Comparison of ENCODE assay signal across 8 cellular contexts in genomic region chr21:33641339-33642026, GRCh38. TPM values are rescaled to one million over a fixed set of nuclear protein-coding genes. Genes with fewer than 3 reads are reported as not detected.
DNase-seq lines count a peak whose midpoint lies in the region; ATAC-seq, FAIRE-seq and TF ChIP-seq lines count a peak whose summit lies in the region.

CRYZL1 (minus strand) TSS chr21:33641741; CDS start chr21:33631551, 10,190 bp downstream.

- intact Hi-C loops in CD14-positive monocyte (cut with micrococcal nuclease), result loop anchor here (2.0 to 10.0 kb wide), 7 partner anchors 54 to 1367 kb away; partner anchors contain the start of genes GART (in 2 of the 2), SON (in 2 of the 2), DONSON (in 1 of the 2) and MIS18A (in 1 of the 2)
- intact Hi-C loops in HepG2 (cut with micrococcal nuclease; ENCODE audit: unreplicated experiment), result loop anchor here (2.0 to 10.0 kb wide), 3 partner anchors 43 to 253 kb away; no protein-coding TSS in a partner anchor

- BruUV-seq in HepG2 (replicated peaks; lab: Mats Ljungman, UMichigan), result no TSS peak

- FAIRE-seq in HepG2 (lab: Jason Lieb, UNC), result peak; percentile 97

- peaks cover 37% of the 10 kb centered on the region for H3K4me1 ChIP-seq in HepG2 (ENCODE audit: insufficient read depth, low read length)

- peak within 1 kb of the TSS; percentile 91 for H3K9ac ChIP-seq in HepG2 (ENCODE audit: insufficient read depth, low read depth, low read length)

- H3K36me3 ChIP-seq in HepG2 (replicated peaks in 1 of 2; ENCODE audit: control insufficient read depth in 1 of 2, insufficient read depth in 2 of 2, low read length in 2 of 2), result no peaks in the 10 kb centered on the region

- TF ChIP-seq EP300 in HepG2 (IDR thresholded peaks at IDR 0.05; ENCODE audit: low read depth in 2 of 2, low read length in 2 of 2), result no peak
- TF ChIP-seq EP300 in HepG2 (CRISPR knock-in tag; IDR thresholded peaks at IDR 0.05; ENCODE audit: borderline replicate concordance), result no peak

- peak within 1 kb of the TSS; percentile 94 to 100 for H3K4me3 Mint-ChIP-seq in CD14-positive monocyte

- peak within 1 kb of the TSS; percentile 91 to 99 (median 98) for H3K27ac Mint-ChIP-seq in CD14-positive monocyte

- H3K36me3 Mint-ChIP-seq in CD14-positive monocyte, result peaks cover 6 to 9% of the 10 kb centered on the region in 2 donors

- TF ChIP-seq POLR2A in HepG2 (IDR thresholded peaks at IDR 0.05; ENCODE audit: insufficient read depth in 1 of 2, low read depth in 2 of 2, low read length in 2 of 2), result peak; percentile 83 to 87

- POLR2A ChIA-PET in HepG2 (lab: Yijun Ruan, JAX), result interaction anchor here (1.1 kb wide), 1 partner anchor 53 kb away, joined by 5 read pairs; the partner anchor contains the start of gene DONSON

- DNase-seq in CD14-positive monocyte (ENCODE audit: low spot score) (peak; percentile 100), NCI-H82 (lab: John Stamatoyannopoulos, UW) (peak; percentile 100), dermis microvascular lymphatic vessel endothelial cell (ENCODE audit: low read depth in 2 of 2) (peak; percentile 99 to 100), HepG2 (ENCODE audit: low spot score) (peak; percentile 99)
- peak; percentile 100 for DNase-seq in activated CD4-positive, alpha-beta T cell treated with anti-CD3 and anti-CD28 coated beads, Interleukin-2, amount 50 U/mL, for 48 hours
- DNase-seq in stimulated activated CD4-positive, alpha-beta T cell treated with anti-CD3 and anti-CD28 coated beads, Interleukin-4, amount 100 ng/mL, for 1 hour, result peak; percentile 100

- H3K9me3 ChIP-seq in HepG2 (ENCODE audit: low read length), result no peaks in the 10 kb centered on the region

- peaks cover 0 to 6% (median 0%) of the 10 kb centered on the region in 7 donors for H3K9me3 Mint-ChIP-seq in CD14-positive monocyte

- peaks cover 48% of the 10 kb centered on the region for H3K79me2 ChIP-seq in HepG2 (ENCODE audit: insufficient read depth, low read length)

- 0 out of 2 replicates have a peak, but pooled peaks have one; percentile 10 for TF ChIP-seq RAD21 in HepG2 (CRISPR knock-in tag; IDR thresholded peaks at IDR 0.05)

- ATAC-seq in GM19397 (IDR thresholded peaks at IDR 0.05; ENCODE audit: unreplicated experiment) (peak; percentile 83), HG03571 (IDR thresholded peaks at IDR 0.05; ENCODE audit: unreplicated experiment) (peak; percentile 82), HepG2 (peak; percentile 88)

- peak within 1 kb of the TSS; percentile 71 for H3K4me2 ChIP-seq in HepG2 (ENCODE audit: low read depth, low read length)

- H3K27me3 ChIP-seq in HepG2 (ENCODE audit: control insufficient read depth in 1 of 2, insufficient read depth in 2 of 2, low read length in 2 of 2), result no peaks in the 10 kb centered on the region; a peak in 1 of 5 replicates

- H3K27me3 Mint-ChIP-seq in CD14-positive monocyte (ENCODE audit: low read depth in 3 of 3), result peaks cover 0 to 10% (median 0%) of the 10 kb centered on the region in 3 donors

- peak within 1 kb of the TSS; percentile 81 to 95 (median 85) for H3K4me3 ChIP-seq in HepG2 (replicated peaks in 1 of 3; ENCODE audit: insufficient read depth in 1 of 3, low read depth in 2 of 3, low read length in 3 of 3)

- in situ Hi-C loops in HepG2 (cut with HindIII; ENCODE audit: extremely low pct_ligation_motif_present, low pct_unique_long_range_greater_than_20kb), result no loop called here

- peak within 1 kb of the TSS; percentile 89 for H3K27ac ChIP-seq in HepG2 (ENCODE audit: extremely low read length, insufficient read depth, low read length)

- H2AFZ ChIP-seq in HepG2 (ENCODE audit: low read length), result peak within 1 kb of the TSS; percentile 88

- peaks cover 40% of the 10 kb centered on the region for H3K4me1 Mint-ChIP-seq in CD14-positive monocyte

- no peaks in the 10 kb centered on the region for H4K20me1 ChIP-seq in HepG2 (ENCODE audit: insufficient read depth, low read length)

- 1% methylated on average over 19 of the region's 38 CpGs for WGBS in HepG2 (ENCODE audit: low lambda C conversion rate)

- TF ChIP-seq CTCF in CD14-positive monocyte (IDR thresholded peaks at IDR 0.05) (no peak), HepG2 (CRISPR knock-in tag; IDR thresholded peaks at IDR 0.05) (no peak)

- CTCF ChIA-PET in HepG2 (lab: Yijun Ruan, JAX; ENCODE audit: low intra/inter-chr PET ratio, low total read pairs), result no interaction called here

TF ChIP-seq in HepG2, 621 proteins besides CTCF, POLR2A, EP300 and RAD21 (continues in another document):
- TF ChIP-seq ZNF850 (CRISPR knock-in tag; conservative IDR thresholded peaks at IDR 0.05) (no peak), TFAP4 (IDR thresholded peaks at IDR 0.05; ENCODE audit: borderline replicate concordance, low read depth) (peak; percentile 28; the same call in 1 of the 2 replicates), CBX1 (IDR thresholded peaks at IDR 0.05; ENCODE audit: low read depth) (peak; percentile 66), REPIN1 (CRISPR knock-in tag; IDR thresholded peaks at IDR 0.05; ENCODE audit: borderline replicate concordance, low read depth) (no peak)
- TF ChIP-seq, protein P1, sequence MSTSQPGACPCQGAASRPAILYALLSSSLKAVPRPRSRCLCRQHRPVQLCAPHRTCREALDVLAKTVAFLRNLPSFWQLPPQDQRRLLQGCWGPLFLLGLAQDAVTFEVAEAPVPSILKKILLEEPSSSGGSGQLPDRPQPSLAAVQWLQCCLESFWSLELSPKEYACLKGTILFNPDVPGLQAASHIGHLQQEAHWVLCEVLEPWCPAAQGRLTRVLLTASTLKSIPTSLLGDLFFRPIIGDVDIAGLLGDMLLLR (CRISPR knock-in tag; IDR thresholded peaks at IDR 0.05), result no peak
- TF ChIP-seq, protein P2, sequence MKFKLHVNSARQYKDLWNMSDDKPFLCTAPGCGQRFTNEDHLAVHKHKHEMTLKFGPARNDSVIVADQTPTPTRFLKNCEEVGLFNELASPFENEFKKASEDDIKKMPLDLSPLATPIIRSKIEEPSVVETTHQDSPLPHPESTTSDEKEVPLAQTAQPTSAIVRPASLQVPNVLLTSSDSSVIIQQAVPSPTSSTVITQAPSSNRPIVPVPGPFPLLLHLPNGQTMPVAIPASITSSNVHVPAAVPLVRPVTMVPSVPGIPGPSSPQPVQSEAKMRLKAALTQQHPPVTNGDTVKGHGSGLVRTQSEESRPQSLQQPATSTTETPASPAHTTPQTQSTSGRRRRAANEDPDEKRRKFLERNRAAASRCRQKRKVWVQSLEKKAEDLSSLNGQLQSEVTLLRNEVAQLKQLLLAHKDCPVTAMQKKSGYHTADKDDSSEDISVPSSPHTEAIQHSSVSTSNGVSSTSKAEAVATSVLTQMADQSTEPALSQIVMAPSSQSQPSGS (CRISPR knock-in tag; IDR thresholded peaks at IDR 0.05), result 0 out of 2 replicates have a peak, but pooled peaks have one; percentile 18
- TF ChIP-seq, protein P3, sequence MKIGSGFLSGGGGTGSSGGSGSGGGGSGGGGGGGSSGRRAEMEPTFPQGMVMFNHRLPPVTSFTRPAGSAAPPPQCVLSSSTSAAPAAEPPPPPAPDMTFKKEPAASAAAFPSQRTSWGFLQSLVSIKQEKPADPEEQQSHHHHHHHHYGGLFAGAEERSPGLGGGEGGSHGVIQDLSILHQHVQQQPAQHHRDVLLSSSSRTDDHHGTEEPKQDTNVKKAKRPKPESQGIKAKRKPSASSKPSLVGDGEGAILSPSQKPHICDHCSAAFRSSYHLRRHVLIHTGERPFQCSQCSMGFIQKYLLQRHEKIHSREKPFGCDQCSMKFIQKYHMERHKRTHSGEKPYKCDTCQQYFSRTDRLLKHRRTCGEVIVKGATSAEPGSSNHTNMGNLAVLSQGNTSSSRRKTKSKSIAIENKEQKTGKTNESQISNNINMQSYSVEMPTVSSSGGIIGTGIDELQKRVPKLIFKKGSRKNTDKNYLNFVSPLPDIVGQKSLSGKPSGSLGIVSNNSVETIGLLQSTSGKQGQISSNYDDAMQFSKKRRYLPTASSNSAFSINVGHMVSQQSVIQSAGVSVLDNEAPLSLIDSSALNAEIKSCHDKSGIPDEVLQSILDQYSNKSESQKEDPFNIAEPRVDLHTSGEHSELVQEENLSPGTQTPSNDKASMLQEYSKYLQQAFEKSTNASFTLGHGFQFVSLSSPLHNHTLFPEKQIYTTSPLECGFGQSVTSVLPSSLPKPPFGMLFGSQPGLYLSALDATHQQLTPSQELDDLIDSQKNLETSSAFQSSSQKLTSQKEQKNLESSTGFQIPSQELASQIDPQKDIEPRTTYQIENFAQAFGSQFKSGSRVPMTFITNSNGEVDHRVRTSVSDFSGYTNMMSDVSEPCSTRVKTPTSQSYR (CRISPR knock-in tag; IDR thresholded peaks at IDR 0.05; ENCODE audit: borderline replicate concordance), result no peak

RNA-seq across cellular contexts. Expression of gene CRYZL1, which starts in this region (rescaled TPM):
- polyA plus RNA-seq in CD14-positive monocyte (10 to 100 TPM; 25.9 to 26.1 TPM), HepG2 (2011; rRNA removed) (27.7 and 29.9 TPM in 2 replicates)
- total RNA-seq in dermis microvascular lymphatic vessel endothelial cell (23.3 and 23.9 TPM in 2 replicates), HepG2 (2016; rRNA removed; fragmentation: Illumina TruSeq; extraction: Trizol) (20.3 and 25.9 TPM in 2 replicates)
- 5.2 and 7.4 TPM in 2 replicates for total RNA-seq in HepG2 (2016; cell fraction: cytosol; rRNA removed; fragmentation: Illumina TruSeq; extraction: Trizol; ENCODE audit: low read depth)
- total RNA-seq in HepG2 (2016; cell fraction: insoluble cytoplasmic fraction; rRNA removed; fragmentation: Illumina TruSeq; extraction: Trizol), result 16.8 and 18.9 TPM in 2 replicates
- 8.0 and 10.8 TPM in 2 replicates for total RNA-seq in HepG2 (2016; cell fraction: membrane; rRNA removed; fragmentation: Illumina TruSeq; extraction: Trizol)
- total RNA-seq in HepG2 (2016; cell fraction: nucleus; rRNA removed; fragmentation: Illumina TruSeq; extraction: Trizol), result 21.2 and 22.0 TPM in 2 replicates
- polyA plus RNA-seq in HepG2 (2011; cell fraction: cytosol; rRNA removed), result 7.0 and 10.2 TPM in 2 replicates
- polyA plus RNA-seq in HepG2 (2011; cell fraction: nucleus; rRNA removed), result 39.4 and 46.1 TPM in 2 replicates
- 19.7 and 20.7 TPM in 2 replicates for polyA plus RNA-seq in HepG2 (2012)
- 5.9 and 7.3 TPM in 2 replicates for polyA plus RNA-seq in HepG2 (2016; cell fraction: cytosol; fragmentation: Illumina TruSeq; extraction: Trizol; ENCODE audit: low read depth)
- 21.3 and 22.3 TPM in 2 replicates for polyA plus RNA-seq in HepG2 (2016; cell fraction: insoluble cytoplasmic fraction; fragmentation: Illumina TruSeq; extraction: Trizol; ENCODE audit: low read depth)
- 5.9 and 6.0 TPM in 2 replicates for polyA plus RNA-seq in HepG2 (2016; cell fraction: membrane; fragmentation: Illumina TruSeq; extraction: Trizol; ENCODE audit: low read depth)
- 28.2 and 41.4 TPM in 2 replicates for polyA plus RNA-seq in HepG2 (2016; cell fraction: nucleus; fragmentation: Illumina TruSeq; extraction: Trizol; ENCODE audit: insufficient read depth, low read depth)
- polyA minus RNA-seq in HepG2 (2011; rRNA and poly(A)+ RNA removed; ENCODE audit: low replicate concordance), result 6.0 and 23.4 TPM in 2 replicates
- polyA minus RNA-seq in HepG2 (2011; cell fraction: cytosol; rRNA and poly(A)+ RNA removed), result 5.8 and 7.4 TPM in 2 replicates
- polyA minus RNA-seq in HepG2 (2011; cell fraction: nucleus; rRNA and poly(A)+ RNA removed), result 58.7 and 70.7 TPM in 2 replicates

Comparison
In these comparisons a context has a peak if more than half of its experiments do, and no peak if none do; other contexts are left out.
1. Peak in every context shown above with its lines: DNase-seq, ATAC-seq, H3K4me3 ChIP-seq and H3K27ac ChIP-seq.